2 cellular contexts compared by ENCODE assay signal in the genomic region with DNA sequence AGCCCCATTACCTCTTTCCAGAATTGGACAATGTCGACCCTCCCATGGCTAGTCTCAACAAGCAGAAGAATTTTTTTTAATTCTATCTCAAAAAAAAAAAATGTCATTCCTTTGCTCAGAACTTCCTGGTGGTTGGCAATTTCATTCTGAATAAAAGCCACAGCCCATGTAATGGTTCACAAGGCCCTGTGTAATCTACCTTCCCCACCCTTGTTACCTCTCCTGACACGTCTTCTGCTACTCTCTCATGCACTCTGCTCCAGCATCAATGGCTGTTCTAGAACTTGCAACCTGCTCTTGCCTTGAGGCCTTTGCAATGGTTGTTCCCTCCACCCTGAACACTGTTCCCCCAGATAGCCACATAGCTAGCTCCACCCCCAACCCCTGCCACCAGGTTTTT.
TF ChIP-seq lines count a peak whose summit lies in the region.

No MANE protein-coding gene starts in this region.

TF ChIP-seq in HCT116, 20 proteins besides CTCF, POLR2A, EP300 and RAD21:
- no peak for TF ChIP-seq EGR1 (IDR thresholded peaks at IDR 0.05; ENCODE audit: low read depth)
- TF ChIP-seq CEBPB (IDR thresholded peaks at IDR 0.05; ENCODE audit: low read depth), result no peak
- TF ChIP-seq, protein P1, sequence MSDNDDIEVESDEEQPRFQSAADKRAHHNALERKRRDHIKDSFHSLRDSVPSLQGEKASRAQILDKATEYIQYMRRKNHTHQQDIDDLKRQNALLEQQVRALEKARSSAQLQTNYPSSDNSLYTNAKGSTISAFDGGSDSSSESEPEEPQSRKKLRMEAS (IDR thresholded peaks at IDR 0.05), result no peak
- no peak for TF ChIP-seq EZH2 (IDR thresholded peaks at IDR 0.05)
- TF ChIP-seq JUND (IDR thresholded peaks at IDR 0.05), result no peak
- no peak for TF ChIP-seq SIN3A (IDR thresholded peaks at IDR 0.05; ENCODE audit: low read depth)
- no peak for TF ChIP-seq SRF (IDR thresholded peaks at IDR 0.05; ENCODE audit: low read depth)

TF ChIP-seq in H1, 55 proteins besides CTCF, POLR2A, EP300 and RAD21:
- TF ChIP-seq SIN3A (conservative IDR thresholded peaks at IDR 0.05 in 1 of 2, IDR thresholded peaks at IDR 0.05 in 1 of 2; ENCODE audit: low read depth in 1 of 2, low read length in 2 of 2), result no peak
- TF ChIP-seq KDM4A (IDR thresholded peaks at IDR 0.05; ENCODE audit: low read depth, low read length, severe bottlenecking), result no peak
- TF ChIP-seq TEAD4 (IDR thresholded peaks at IDR 0.05; ENCODE audit: low read depth, low read length), result no peak
- TF ChIP-seq CBX5 (IDR thresholded peaks at IDR 0.05; ENCODE audit: low read depth, low read length), result no peak
- TF ChIP-seq CREB1 (IDR thresholded peaks at IDR 0.05), result no peak
- TF ChIP-seq EGR1 (IDR thresholded peaks at IDR 0.05; ENCODE audit: borderline replicate concordance, low read depth, low read length), result no peak
- no peak for TF ChIP-seq POU5F1 (IDR thresholded peaks at IDR 0.05; ENCODE audit: low read depth, low read length)
- no peak for TF ChIP-seq ASH2L (IDR thresholded peaks at IDR 0.05; ENCODE audit: low read length)
- TF ChIP-seq GABPA (IDR thresholded peaks at IDR 0.05; ENCODE audit: borderline replicate concordance, insufficient read depth, low read length), result no peak
- no peak for TF ChIP-seq CHD1 (IDR thresholded peaks at IDR 0.05; ENCODE audit: low read depth, low read length)
- TF ChIP-seq, protein P2, sequence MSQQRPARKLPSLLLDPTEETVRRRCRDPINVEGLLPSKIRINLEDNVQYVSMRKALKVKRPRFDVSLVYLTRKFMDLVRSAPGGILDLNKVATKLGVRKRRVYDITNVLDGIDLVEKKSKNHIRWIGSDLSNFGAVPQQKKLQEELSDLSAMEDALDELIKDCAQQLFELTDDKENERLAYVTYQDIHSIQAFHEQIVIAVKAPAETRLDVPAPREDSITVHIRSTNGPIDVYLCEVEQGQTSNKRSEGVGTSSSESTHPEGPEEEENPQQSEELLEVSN (IDR thresholded peaks at IDR 0.05), result no peak
- no peak for TF ChIP-seq SP1 (IDR thresholded peaks at IDR 0.05; ENCODE audit: low read depth, low read length)
- no peak for TF ChIP-seq RXRA (IDR thresholded peaks at IDR 0.05; ENCODE audit: insufficient read depth, low read depth, low read length)
- TF ChIP-seq CBX8 (IDR thresholded peaks at IDR 0.05; ENCODE audit: borderline replicate concordance, low read depth, low read length), result no peak
- no peak for TF ChIP-seq SP4 (IDR thresholded peaks at IDR 0.05; ENCODE audit: low read length)
- no peak for TF ChIP-seq EZH2 (IDR thresholded peaks at IDR 0.05; ENCODE audit: low read depth, low read length, severe bottlenecking)
TF ChIP-seq in H1: peak in this region for 0.
